9 cellular contexts compared by ENCODE assay signal in genomic region chr2:230893881-230894781, GRCh38. TPM values are rescaled to one million over a fixed set of nuclear protein-coding genes. Genes with fewer than 3 reads are reported as not detected.
DNase-seq lines count a peak whose midpoint lies in the region; ATAC-seq and TF ChIP-seq lines count a peak whose summit lies in the region.
"Had no signal": no experiment of that assay in that cellular context is flagged by ENCODE, and none has a peak within 500 bp of the region (broad histone marks: within the 10 kb centered on the region; RNA-seq: fewer than 3 reads in every experiment).

No MANE protein-coding gene starts in this region.

- H3K14ac ChIP-seq in trophoblast cell (ENCODE audit: low read length), result no peak overlapping the region

- no peak overlapping the region for H4K8ac ChIP-seq in trophoblast cell (ENCODE audit: low read depth, low read length)

- H3K4me1 ChIP-seq in trophoblast cell (ENCODE audit: control insufficient read depth in 1 of 2, insufficient read depth in 2 of 2, low read length in 2 of 2), result no peaks in the 10 kb centered on the region

- no peak overlapping the region for H2AK5ac ChIP-seq in trophoblast cell (ENCODE audit: low read length)

- CTCF ChIA-PET in GM10248 (lab: Yijun Ruan, JAX), result interaction anchor here (0.7 to 5.0 kb wide), 19 partner anchors 7 to 334 kb away, joined by 3 to 28 read pairs (median 5); partner anchors contain the start of gene C2orf72

- H3K9me3 ChIP-seq in T-helper 17 cell (ENCODE audit: control insufficient read depth, low read length, poor library complexity, severe bottlenecking), result no peaks in the 10 kb centered on the region
- peaks cover 6% of the 10 kb centered on the region for H3K9me3 ChIP-seq in trophoblast cell (ENCODE audit: insufficient read depth, low read depth, low read length)

- H3K36me3 ChIP-seq in trophoblast cell (ENCODE audit: control insufficient read depth in 1 of 2, insufficient read depth in 2 of 2, low read length in 2 of 2), result no peaks in the 10 kb centered on the region
- no peaks in the 10 kb centered on the region for H3K36me3 ChIP-seq in H7 (replicated peaks; ENCODE audit: control insufficient read depth, insufficient read depth, low read length)

- peaks cover 70% of the 10 kb centered on the region for H3K27me3 Mint-ChIP-seq in T-helper 17 cell

- H4K91ac ChIP-seq in trophoblast cell (ENCODE audit: low read depth, low read length), result no peak overlapping the region

- no CpG with 5 or more reads among the region's 18 CpGs for WGBS in trophoblast cell (ENCODE audit: extremely low coverage, insufficient coverage, insufficient read length)

- no peak for TF ChIP-seq CTCF in GM10248 (IDR thresholded peaks at IDR 0.05; ENCODE audit: control extremely low read depth, extremely low read depth, low read depth, missing control alignments)

- H3K4ac ChIP-seq in trophoblast cell (ENCODE audit: low read depth, low read length), result no peak overlapping the region

- no peaks in the 10 kb centered on the region for H3K36me3 Mint-ChIP-seq in T-helper 17 cell (ENCODE audit: low read depth)

- peak; percentile 40 for ATAC-seq in GM21717 (IDR thresholded peaks at IDR 0.05; ENCODE audit: unreplicated experiment)
- ATAC-seq in T-helper 17 cell, result peak; percentile 69
- no peak for ATAC-seq in GM21360 (IDR thresholded peaks at IDR 0.05; ENCODE audit: unreplicated experiment)
- ATAC-seq in HG03432 (IDR thresholded peaks at IDR 0.05; ENCODE audit: unreplicated experiment), result no peak

- H3K27me3 ChIP-seq in trophoblast cell (ENCODE audit: insufficient read depth, low read length), result no peaks in the 10 kb centered on the region
- H3K27me3 ChIP-seq in H7 (ENCODE audit: control insufficient read depth, insufficient read depth, low read length), result no peaks in the 10 kb centered on the region

- peak; percentile 60 for DNase-seq in GM10248 (ENCODE audit: extremely low spot score)
- no peak for DNase-seq in T-helper 17 cell
- DNase-seq in midbrain (lab: John Stamatoyannopoulos, UW), result peak; percentile 57
- no peak for DNase-seq in trophoblast cell
- no peak for DNase-seq in H7

- no peak overlapping the region for H3K4me3 Mint-ChIP-seq in T-helper 17 cell

- H3K79me1 ChIP-seq in trophoblast cell (ENCODE audit: low read length), result no peaks in the 10 kb centered on the region

- H3K23ac ChIP-seq in trophoblast cell (ENCODE audit: low read length), result no peak overlapping the region

- H2BK5ac ChIP-seq in trophoblast cell (ENCODE audit: low read depth, low read length, poor library complexity), result no peak overlapping the region

- POLR2A ChIA-PET in GM10248 (lab: Yijun Ruan, JAX), result no interaction called here

- H2BK120ac ChIP-seq in trophoblast cell (ENCODE audit: insufficient read depth, low read length, poor library complexity), result no peak overlapping the region

- H3K4me3 ChIP-seq in trophoblast cell (ENCODE audit: low read depth, low read length) (no peak overlapping the region), H7 (ENCODE audit: insufficient read depth, low read depth, low read length) (no peak overlapping the region)

- peak overlapping the region; percentile 29 for H3K27ac Mint-ChIP-seq in T-helper 17 cell

- no peaks in the 10 kb centered on the region for H3K79me2 ChIP-seq in trophoblast cell (ENCODE audit: control insufficient read depth, insufficient read depth, low read length, poor library complexity)

- H2BK12ac ChIP-seq in trophoblast cell (ENCODE audit: low read length), result no peak overlapping the region

- H3K9ac ChIP-seq in trophoblast cell (ENCODE audit: low read length), result no peak overlapping the region

- no peak overlapping the region for H3K18ac ChIP-seq in trophoblast cell (ENCODE audit: low read length)

- H3K27ac ChIP-seq in trophoblast cell (ENCODE audit: low read depth, low read length), result no peak overlapping the region

- no peak overlapping the region for H4K12ac ChIP-seq in trophoblast cell (ENCODE audit: low read depth, low read length)

- H3K4me1 Mint-ChIP-seq in T-helper 17 cell, result peaks cover 9% of the 10 kb centered on the region

- no peak overlapping the region for H3K4me2 ChIP-seq in trophoblast cell (ENCODE audit: low read length)

- H2AFZ ChIP-seq in trophoblast cell (ENCODE audit: insufficient read depth, low read length, poor library complexity), result no peak overlapping the region

RNA-seq across cellular contexts. Expression of gene ITM2C, which starts 29.4 kb away (rescaled TPM):
- 10 to 100 TPM; 15.3 to 18.6 TPM for total RNA-seq in T-helper 17 cell
- polyA plus RNA-seq in trophoblast cell (2013), result 306 and 337 TPM in 2 replicates
- 392 and 393 TPM in 2 replicates for total RNA-seq in H7 (2014; rRNA removed; shearing (Covaris generic))

RNA-seq across cellular contexts. Expression of gene GPR55, which starts 30.9 kb away (rescaled TPM):
- 1 to 10 TPM; 3.8 to 8.3 TPM for total RNA-seq in T-helper 17 cell
- 0.07 and 0.08 TPM in 2 replicates for polyA plus RNA-seq in trophoblast cell (2013)
- total RNA-seq in H7 (2014; rRNA removed; shearing (Covaris generic)), result 0.04 TPM in 1 of 2 replicates, not detected in the other
- total RNA-seq: glomerular endothelial cell had no signal

Comparison
In these comparisons a context has a peak if more than half of its experiments do, and no peak if none do; other contexts are left out.
1. DNase-seq: peak in GM10248 (single experiment) and midbrain (single experiment); none in T-helper 17 cell (0 of 3), trophoblast cell (0 of 2) and H7 (single experiment).
2. ATAC-seq: peak in GM21717 (single experiment) and T-helper 17 cell (single experiment); none in GM21360 (single experiment) and HG03432 (single experiment).
3. RNA of gene ITM2C, which starts 29.4 kb away (total RNA-seq): 392 to 393 TPM in H7; 15.3 to 18.6 TPM in T-helper 17 cell; every median in the first group is over 10 times any median in the second.